ENCODE assay signal across 25 cellular contexts in the genomic region with DNA sequence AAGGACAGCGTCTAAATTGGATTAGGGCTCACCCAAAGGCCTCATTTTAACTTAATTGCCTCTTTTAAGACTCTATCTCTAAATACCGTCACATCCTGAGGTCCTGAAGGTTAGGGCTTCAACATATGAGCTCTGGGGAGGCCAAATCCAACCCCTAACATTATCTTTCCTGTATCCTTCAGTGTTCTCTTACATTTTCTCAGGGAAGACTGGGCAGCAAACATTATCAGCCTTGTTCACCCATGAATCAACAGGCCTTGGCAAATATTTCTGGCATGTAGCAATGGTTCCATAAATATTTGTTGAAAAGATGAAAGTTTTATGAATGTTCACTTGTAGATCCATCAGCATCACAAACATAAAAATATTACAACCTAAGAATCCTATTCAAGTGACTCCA. TPM values are rescaled to one million over a fixed set of nuclear protein-coding genes. Genes with fewer than 3 reads are reported as not detected.
DNase-seq lines count a peak whose midpoint lies in the region; ATAC-seq and TF ChIP-seq lines count a peak whose summit lies in the region.
"Had no signal": no experiment of that assay in that cellular context is flagged by ENCODE, and none has a peak within 500 bp of the region (broad histone marks: within the 10 kb centered on the region; RNA-seq: fewer than 3 reads in every experiment).

No MANE protein-coding gene starts in this region.

- H3K27ac ChIP-seq in fibroblast of lung (ENCODE audit: insufficient read depth, low read length) (peak overlapping the region; percentile 80), upper lobe of left lung (peak overlapping the region; percentile 37 to 77 (median 68))
- H3K27ac ChIP-seq: BLaER1, heart left ventricle, SJSA1 had no signal

- no peaks in the 10 kb centered on the region for H3K79me2 ChIP-seq in fibroblast of lung (ENCODE audit: control insufficient read depth, insufficient read depth, low read length)

- H3K36me3 ChIP-seq in fibroblast of lung (ENCODE audit: control insufficient read depth, insufficient read depth, low read length) (no peaks in the 10 kb centered on the region), upper lobe of left lung (no peaks in the 10 kb centered on the region)
- H3K36me3 ChIP-seq: BLaER1, heart left ventricle had no signal

- H3K4me1 ChIP-seq in fibroblast of lung (ENCODE audit: control insufficient read depth, extremely low read depth, insufficient read depth, low read length) (peaks cover 17% of the 10 kb centered on the region), upper lobe of left lung (no peaks in the 10 kb centered on the region)
- H3K4me1 ChIP-seq: BLaER1 had no signal

- no peaks in the 10 kb centered on the region for H3K36me3 Mint-ChIP-seq in HFFc6 (ENCODE audit: low read depth)
- H3K36me3 Mint-ChIP-seq in nephron (ENCODE audit: low read depth), result no peaks in the 10 kb centered on the region
- H3K36me3 Mint-ChIP-seq: activated naive CD8-positive, alpha-beta T cell; IgD-negative memory B cell had no signal

- 59 to 74% methylated on average over 2 of the region's 2 CpGs for WGBS in upper lobe of left lung, 2 donors

- peak; percentile 33 for DNase-seq in HFFc6
- no peak for DNase-seq in fibroblast of lung (ENCODE audit: low read depth in 2 of 2)
- DNase-seq in upper lobe of left lung, result no peak
- DNase-seq in stimulated activated naive CD8-positive, alpha-beta T cell treated with anti-CD3 and anti-CD28 coated beads, Interleukin-15, Interleukin-2, amounts not matched to agents 100 U/mL and 50 U/mL, for 24 hours, result no peak
- DNase-seq: activated CD4-positive, alpha-beta T cell treated with anti-CD3 and anti-CD28 coated beads for 48 hours; activated effector memory CD4-positive, alpha-beta T cell treated with Interleukin-2 at 50 U/mL for 16 hours; activated T-cell treated with anti-CD3 and anti-CD28 coated beads, Interleukin-2, amount 50 U/mL, for 1 hour; aorta; heart left ventricle; kidney; nephron progenitor cell; stimulated activated naive CD4-positive, alpha-beta T cell treated with Interleukin-2 at 50 U/mL for 16 hours had no signal

- H3K4me3 ChIP-seq in fibroblast of lung (replicated peaks in 1 of 4; ENCODE audit: control extremely low read depth in 1 of 4, insufficient read depth in 1 of 4, low read depth in 3 of 4, low read length in 4 of 4), result no peak overlapping the region
- no peak overlapping the region for H3K4me3 ChIP-seq in upper lobe of left lung
- H3K4me3 ChIP-seq: BLaER1, heart left ventricle, SJSA1, skin epidermis had no signal

- no peak for TF ChIP-seq EP300 in upper lobe of left lung (IDR thresholded peaks at IDR 0.05)

- H3K9ac ChIP-seq in fibroblast of lung (ENCODE audit: insufficient read depth, low read length), result peak overlapping the region; percentile 5
- H3K9ac ChIP-seq: BLaER1 had no signal

- H3K27ac Mint-ChIP-seq in HFFc6 (peak overlapping the region; percentile 66), nephron (peak overlapping the region in 2 of 3 experiments; percentile 39 to 41)
- H3K27ac Mint-ChIP-seq: activated naive CD8-positive, alpha-beta T cell; IgD-negative memory B cell; nephron progenitor cell had no signal

- H3K9me3 Mint-ChIP-seq in HFFc6 (peaks cover 4% of the 10 kb centered on the region), nephron (peaks cover 7% of the 10 kb centered on the region)

- TF ChIP-seq CTCF in HFFc6 (IDR thresholded peaks at IDR 0.05) (no peak), fibroblast of lung (conservative IDR thresholded peaks at IDR 0.05 in 1 of 2, IDR thresholded peaks at IDR 0.05 in 1 of 2; ENCODE audit: low read depth in 1 of 2, low read length in 2 of 2) (no peak), nephron (IDR thresholded peaks at IDR 0.05; ENCODE audit: unreplicated experiment in 3 of 3) (no peak), upper lobe of left lung (IDR thresholded peaks at IDR 0.05) (no peak)

- no peak for ATAC-seq in upper lobe of left lung (ENCODE audit: low FRiP score in 2 of 2)
- no peak for ATAC-seq in GM19463 (IDR thresholded peaks at IDR 0.05; ENCODE audit: unreplicated experiment)
- no peak for ATAC-seq in stimulated activated naive CD8-positive, alpha-beta T cell treated with anti-CD3 and anti-CD28 coated beads, Interleukin-15, Interleukin-2, amounts not matched to agents 100 U/mL and 50 U/mL, for 24 hours
- ATAC-seq in HG02885 (IDR thresholded peaks at IDR 0.05; ENCODE audit: poor library complexity, unreplicated experiment), result no peak

- H3K4me2 ChIP-seq in fibroblast of lung (ENCODE audit: extremely low read depth, insufficient read depth, low read length), result peak overlapping the region; percentile 20
- H3K4me2 ChIP-seq: BLaER1 had no signal

- H3K4me3 Mint-ChIP-seq in HFFc6 (peak overlapping the region; percentile 58), nephron (no peak overlapping the region)
- H3K4me3 Mint-ChIP-seq: activated naive CD8-positive, alpha-beta T cell; IgD-negative memory B cell; nephron progenitor cell had no signal

- no peaks in the 10 kb centered on the region for H4K20me1 ChIP-seq in fibroblast of lung (ENCODE audit: control insufficient read depth, extremely low read depth, insufficient read depth, low read length)
- H4K20me1 ChIP-seq: BLaER1 had no signal

- H3K27me3 ChIP-seq in fibroblast of lung (ENCODE audit: control insufficient read depth, insufficient read depth, low read length) (no peaks in the 10 kb centered on the region), upper lobe of left lung (no peaks in the 10 kb centered on the region)
- H3K27me3 ChIP-seq: BLaER1, SJSA1 had no signal

- H3K9me3 ChIP-seq in fibroblast of lung (ENCODE audit: control insufficient read depth, insufficient read depth, low read depth, low read length), result no peaks in the 10 kb centered on the region
- peaks cover 0 to under 1% (median 0%) of the 10 kb centered on the region in 4 donors for H3K9me3 ChIP-seq in upper lobe of left lung
- H3K9me3 ChIP-seq: heart left ventricle, SJSA1 had no signal

- no peak overlapping the region for H2AFZ ChIP-seq in fibroblast of lung (ENCODE audit: low read length)

- H3K4me1 Mint-ChIP-seq in HFFc6 (ENCODE audit: low read depth) (peaks cover 33% of the 10 kb centered on the region), nephron (peaks cover 18% of the 10 kb centered on the region)

- H3K27me3 Mint-ChIP-seq in HFFc6 (ENCODE audit: insufficient read depth) (peaks cover 15% of the 10 kb centered on the region), nephron (ENCODE audit: low read depth) (peaks cover 68% of the 10 kb centered on the region)

- TF ChIP-seq POLR2A in upper lobe of left lung (IDR thresholded peaks at IDR 0.05), result no peak

RNA-seq across cellular contexts. Expression of a gene that starts 24.6 kb away (rescaled TPM):
- total RNA-seq in HFFc6 (2021; fragmentation: NEBNext Ultra II Directional; extraction: Animal tissue kit (Norgen Biotek cat#: 25700)), result 10 to 100 TPM; 15.4 to 31.8 (median 29.5) TPM
- 29.3 and 32.9 TPM in 2 replicates for total RNA-seq in fibroblast of lung
- polyA plus RNA-seq in fibroblast of lung, result 42.5 and 51.7 TPM in 2 replicates
- polyA plus RNA-seq in fibroblast of lung (2012), result 43.8 and 52.1 TPM in 2 replicates
- 51.3 and 72.9 TPM in 2 replicates for polyA minus RNA-seq in fibroblast of lung (ENCODE audit: low replicate concordance)
- 10 to 100 TPM in 2 of 6 donors, 1 to 10 TPM in 4; 5.5 to 17.7 (median 8.8) TPM for total RNA-seq in upper lobe of left lung
- total RNA-seq: bronchial epithelial cell, fibroblast of villous mesenchyme, G401, mononuclear cell had no signal
- polyA plus RNA-seq: aorta, IgD-negative memory B cell had no signal

RNA-seq across cellular contexts. Expression of a gene that starts 52.9 kb away (rescaled TPM):
- 1 to 10 TPM in 5 of 6 experiments, under 1 TPM in 1; 0.74 to 3.2 (median 2.7) TPM for total RNA-seq in HFFc6 (2021; fragmentation: NEBNext Ultra II Directional; extraction: Animal tissue kit (Norgen Biotek cat#: 25700))
- total RNA-seq in fibroblast of lung, result 2.0 and 2.1 TPM in 2 replicates
- 1.8 and 1.9 TPM in 2 replicates for polyA plus RNA-seq in fibroblast of lung
- polyA plus RNA-seq in fibroblast of lung (2012), result 1.6 and 2.4 TPM in 2 replicates
- polyA minus RNA-seq in fibroblast of lung (ENCODE audit: low replicate concordance), result 0.37 and 1.1 TPM in 2 replicates
- total RNA-seq in upper lobe of left lung, result 10 to 100 TPM in 3 of 6 donors, 1 to 10 TPM in 3; 3.9 to 15.4 (median 10.3) TPM
- total RNA-seq: aorta, G401, heart left ventricle, mononuclear cell, RPMI7951 had no signal
- polyA plus RNA-seq: IgD-negative memory B cell had no signal
